Comparison of ENCODE assay signal across 15 cellular contexts in the genomic region with DNA sequence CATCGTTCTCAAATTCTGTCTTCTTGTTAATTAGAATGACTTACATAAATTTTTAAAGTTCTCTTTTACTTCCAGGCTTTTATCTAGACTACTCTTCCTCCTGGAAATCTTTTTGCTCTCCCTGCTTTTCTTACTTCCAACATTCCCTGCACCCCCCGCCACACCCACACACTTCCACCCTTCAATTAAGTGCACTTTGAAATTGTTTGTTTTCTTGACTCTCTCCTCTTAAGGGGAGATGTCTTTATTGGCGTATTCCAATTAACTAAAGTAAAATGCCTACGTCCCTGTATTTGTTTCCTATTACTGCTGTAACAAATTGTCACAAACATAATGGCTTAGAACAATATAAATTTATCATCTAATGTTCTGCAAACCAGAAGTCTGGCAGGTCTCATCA.
"Had no signal": no experiment of that assay in that cellular context is flagged by ENCODE, and none has a peak within 500 bp of the region (broad histone marks: within the 10 kb centered on the region; RNA-seq: fewer than 3 reads in every experiment).

No MANE protein-coding gene starts in this region.

- H3K4me3 ChIP-seq: esophagus squamous epithelium, lung, prostate gland, upper lobe of right lung had no signal

- H3K27ac ChIP-seq: esophagus squamous epithelium, prostate gland, upper lobe of right lung had no signal

- H3K36me3 ChIP-seq: esophagus squamous epithelium, prostate gland, upper lobe of right lung had no signal

- FAIRE-seq: colon had no signal

- H3K9me3 ChIP-seq: esophagus squamous epithelium, prostate gland, upper lobe of right lung had no signal

- H3K4me1 ChIP-seq: prostate gland, upper lobe of right lung had no signal

- H3K27me3 ChIP-seq: esophagus squamous epithelium, upper lobe of right lung had no signal

- DNase-seq: activated B cell treated with CpG ODN at 0.5 μM for 24 hours; activated CD4-positive, alpha-beta T cell treated with anti-CD3 and anti-CD28 coated beads, Interleukin-2, amount 50 U/mL, for 1 hour; activated naive CD8-positive, alpha-beta T cell treated with anti-CD3 and anti-CD28 coated beads, Interleukin-2, amount 10 ng/mL, durations not matched to agents 7 days and 5 days; activated T-cell treated with anti-CD3 and anti-CD28 coated beads, Interleukin-2, amount 50 U/mL, for 4 hours; anterior cingulate cortex; esophagus squamous epithelium; left colon; naive thymus-derived CD4-positive, alpha-beta T cell; occipital lobe; stimulated activated naive CD4-positive, alpha-beta T cell treated with Interleukin-2 at 50 U/mL for 16 hours; upper lobe of right lung had no signal

- ATAC-seq: left colon; naive thymus-derived CD4-positive, alpha-beta T cell; sciatic nerve; upper lobe of right lung had no signal
